Comparison of ENCODE assay signal across 2 cellular contexts in the genomic region with DNA sequence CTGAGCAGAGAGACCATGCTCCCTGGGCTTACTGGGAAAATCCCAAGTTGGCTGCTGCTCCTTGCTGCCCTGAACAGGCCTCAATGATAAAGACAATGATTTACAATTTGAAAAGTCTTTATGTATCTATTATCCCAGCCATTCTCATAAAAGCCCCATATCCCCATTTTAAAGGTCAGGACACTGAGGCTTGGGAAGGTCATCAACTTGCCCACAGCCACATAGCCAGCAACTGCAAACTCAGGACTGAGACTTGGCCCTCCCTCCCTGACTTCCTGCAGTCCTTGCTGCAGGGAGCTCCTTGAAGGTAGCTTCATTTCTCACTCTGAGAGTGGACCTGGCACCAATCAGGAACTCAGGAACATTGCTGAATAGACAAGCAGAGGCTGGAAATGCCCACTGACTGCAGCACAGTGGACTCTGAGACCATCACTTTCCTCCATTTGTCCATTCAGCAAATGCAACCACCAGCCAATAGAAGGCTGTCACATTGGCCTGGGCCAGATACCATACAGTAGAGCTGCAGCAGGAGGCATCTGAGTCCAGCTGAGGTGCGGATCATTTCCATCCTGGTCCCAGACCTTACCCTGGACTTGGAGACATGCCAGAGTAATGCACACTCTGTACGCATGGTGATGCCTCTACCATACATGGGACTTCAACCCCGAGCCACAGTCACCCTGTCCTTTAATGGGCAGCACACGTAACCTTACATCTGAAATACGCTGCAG.
TF ChIP-seq lines count a peak whose summit lies in the region.

No MANE protein-coding gene starts in this region.

TF ChIP-seq in SK-N-SH, 30 proteins besides CTCF, POLR2A, EP300 and RAD21 (continued from another document):
- TF ChIP-seq IRF3 (IDR thresholded peaks at IDR 0.05; ENCODE audit: low read depth, low read length) (no peak), USF2 (IDR thresholded peaks at IDR 0.05; ENCODE audit: borderline replicate concordance, low read depth, low read length) (no peak), REST (IDR thresholded peaks at IDR 0.05; ENCODE audit: low read depth, low read length) (no peak), TEAD4 (IDR thresholded peaks at IDR 0.05; ENCODE audit: borderline replicate concordance, insufficient read depth) (no peak), SIN3A (IDR thresholded peaks at IDR 0.05; ENCODE audit: borderline replicate concordance, low read depth, low read length) (no peak), GABPA (IDR thresholded peaks at IDR 0.05; ENCODE audit: low read depth) (no peak), FOXM1 (IDR thresholded peaks at IDR 0.05; ENCODE audit: low read depth) (no peak), TCF12 (IDR thresholded peaks at IDR 0.05) (no peak), MEF2A (IDR thresholded peaks at IDR 0.05; ENCODE audit: borderline replicate concordance, low read depth) (no peak), RCOR1 (IDR thresholded peaks at IDR 0.05; ENCODE audit: low read length) (no peak), NRF1 (IDR thresholded peaks at IDR 0.05; ENCODE audit: low read depth, low read length) (no peak), RFX5 (IDR thresholded peaks at IDR 0.05; ENCODE audit: low read length) (no peak), FOSL2 (IDR thresholded peaks at IDR 0.05; ENCODE audit: borderline replicate concordance, low read depth) (no peak), POLR2AphosphoS5 (IDR thresholded peaks at IDR 0.05; ENCODE audit: low read depth, low read length) (no peak)

TF ChIP-seq in SK-N-SH treated with all-trans-retinoic acid at 6 μM for 48 hours, 23 proteins besides CTCF, POLR2A, EP300 and RAD21 (continued from another document):
- no peak for TF ChIP-seq POU6F1 (CRISPR knock-in tag; IDR thresholded peaks at IDR 0.05; ENCODE audit: borderline replicate concordance, low read depth)
- TF ChIP-seq ISL1 (CRISPR knock-in tag; IDR thresholded peaks at IDR 0.05): no peak
- TF ChIP-seq SNAI2 (CRISPR knock-in tag; IDR thresholded peaks at IDR 0.05): no peak
- no peak for TF ChIP-seq ARNTL (CRISPR knock-in tag; IDR thresholded peaks at IDR 0.05; ENCODE audit: borderline replicate concordance, low read depth)
- no peak for TF ChIP-seq ZC3H10 (CRISPR knock-in tag; IDR thresholded peaks at IDR 0.05)
- TF ChIP-seq, protein P1, sequence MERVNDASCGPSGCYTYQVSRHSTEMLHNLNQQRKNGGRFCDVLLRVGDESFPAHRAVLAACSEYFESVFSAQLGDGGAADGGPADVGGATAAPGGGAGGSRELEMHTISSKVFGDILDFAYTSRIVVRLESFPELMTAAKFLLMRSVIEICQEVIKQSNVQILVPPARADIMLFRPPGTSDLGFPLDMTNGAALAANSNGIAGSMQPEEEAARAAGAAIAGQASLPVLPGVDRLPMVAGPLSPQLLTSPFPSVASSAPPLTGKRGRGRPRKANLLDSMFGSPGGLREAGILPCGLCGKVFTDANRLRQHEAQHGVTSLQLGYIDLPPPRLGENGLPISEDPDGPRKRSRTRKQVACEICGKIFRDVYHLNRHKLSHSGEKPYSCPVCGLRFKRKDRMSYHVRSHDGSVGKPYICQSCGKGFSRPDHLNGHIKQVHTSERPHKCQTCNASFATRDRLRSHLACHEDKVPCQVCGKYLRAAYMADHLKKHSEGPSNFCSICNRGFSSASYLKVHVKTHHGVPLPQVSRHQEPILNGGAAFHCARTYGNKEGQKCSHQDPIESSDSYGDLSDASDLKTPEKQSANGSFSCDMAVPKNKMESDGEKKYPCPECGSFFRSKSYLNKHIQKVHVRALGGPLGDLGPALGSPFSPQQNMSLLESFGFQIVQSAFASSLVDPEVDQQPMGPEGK (CRISPR knock-in tag; IDR thresholded peaks at IDR 0.05; ENCODE audit: borderline replicate concordance): no peak
- TF ChIP-seq ZFP30 (CRISPR knock-in tag; IDR thresholded peaks at IDR 0.05): no peak
- TF ChIP-seq ZNF8 (CRISPR knock-in tag; IDR thresholded peaks at IDR 0.05): no peak
- TF ChIP-seq, protein P2, sequence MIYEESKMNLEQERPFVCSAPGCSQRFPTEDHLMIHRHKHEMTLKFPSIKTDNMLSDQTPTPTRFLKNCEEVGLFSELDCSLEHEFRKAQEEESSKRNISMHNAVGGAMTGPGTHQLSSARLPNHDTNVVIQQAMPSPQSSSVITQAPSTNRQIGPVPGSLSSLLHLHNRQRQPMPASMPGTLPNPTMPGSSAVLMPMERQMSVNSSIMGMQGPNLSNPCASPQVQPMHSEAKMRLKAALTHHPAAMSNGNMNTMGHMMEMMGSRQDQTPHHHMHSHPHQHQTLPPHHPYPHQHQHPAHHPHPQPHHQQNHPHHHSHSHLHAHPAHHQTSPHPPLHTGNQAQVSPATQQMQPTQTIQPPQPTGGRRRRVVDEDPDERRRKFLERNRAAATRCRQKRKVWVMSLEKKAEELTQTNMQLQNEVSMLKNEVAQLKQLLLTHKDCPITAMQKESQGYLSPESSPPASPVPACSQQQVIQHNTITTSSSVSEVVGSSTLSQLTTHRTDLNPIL (CRISPR knock-in tag; IDR thresholded peaks at IDR 0.05; ENCODE audit: low read depth): no peak
